In genomic region chr11:45409587-45409986, GRCh38 we compare ENCODE assay signal across 17 cellular contexts.
DNase-seq lines count a peak whose midpoint lies in the region; TF ChIP-seq lines count a peak whose summit lies in the region.
"Had no signal": no experiment of that assay in that cellular context is flagged by ENCODE, and none has a peak within 500 bp of the region (broad histone marks: within the 10 kb centered on the region; RNA-seq: fewer than 3 reads in every experiment).

No MANE protein-coding gene starts in this region.

- H3K9me3 ChIP-seq in CD4-positive, alpha-beta memory T cell (ENCODE audit: control insufficient read depth in 1 of 2, low read length in 2 of 2), result no peaks in the 10 kb centered on the region
- H3K9me3 ChIP-seq: A549 had no signal

- H3K9me3 Mint-ChIP-seq in type B pancreatic cell, result no peaks in the 10 kb centered on the region
- H3K9me3 Mint-ChIP-seq in CD4-positive, alpha-beta memory T cell, result no peaks in the 10 kb centered on the region
- no peaks in the 10 kb centered on the region for H3K9me3 Mint-ChIP-seq in activated naive CD4-positive, alpha-beta T cell treated with anti-CD3 and anti-CD28 coated beads, Interleukin-2, amount 10 ng/mL, durations not matched to agents 7 days and 5 days
- H3K9me3 Mint-ChIP-seq: CD4-positive, CD25-positive, alpha-beta regulatory T cell had no signal

- POLR2A ChIA-PET in CD4-positive, alpha-beta memory T cell (lab: Charles Lee; ENCODE audit: partially characterized antibody), result no interaction called here

- H3K27ac ChIP-seq in CD4-positive, alpha-beta memory T cell (ENCODE audit: low read depth, low read length), result no peak overlapping the region
- H3K27ac ChIP-seq: A549, SK-N-MC had no signal

- peak overlapping the region; percentile 48 for H3K27ac Mint-ChIP-seq in type B pancreatic cell
- no peak overlapping the region for H3K27ac Mint-ChIP-seq in CD4-positive, alpha-beta memory T cell
- no peak overlapping the region for H3K27ac Mint-ChIP-seq in activated naive CD4-positive, alpha-beta T cell treated with anti-CD3 and anti-CD28 coated beads, Interleukin-2, amount 10 ng/mL, durations not matched to agents 7 days and 5 days
- H3K27ac Mint-ChIP-seq: CD4-positive, CD25-positive, alpha-beta regulatory T cell had no signal

- peaks cover 26% of the 10 kb centered on the region for H3K27me3 Mint-ChIP-seq in type B pancreatic cell
- H3K27me3 Mint-ChIP-seq in CD4-positive, alpha-beta memory T cell, result peaks cover 22 to 31% of the 10 kb centered on the region in 2 donors
- peaks cover 63% of the 10 kb centered on the region for H3K27me3 Mint-ChIP-seq in activated naive CD4-positive, alpha-beta T cell treated with anti-CD3 and anti-CD28 coated beads, Interleukin-2, amount 10 ng/mL, durations not matched to agents 7 days and 5 days

- H3K36me3 Mint-ChIP-seq in type B pancreatic cell, result no peaks in the 10 kb centered on the region
- no peaks in the 10 kb centered on the region for H3K36me3 Mint-ChIP-seq in CD4-positive, alpha-beta memory T cell
- H3K36me3 Mint-ChIP-seq in activated naive CD4-positive, alpha-beta T cell treated with anti-CD3 and anti-CD28 coated beads, Interleukin-2, amount 10 ng/mL, durations not matched to agents 7 days and 5 days, result no peaks in the 10 kb centered on the region
- H3K36me3 Mint-ChIP-seq: CD4-positive, CD25-positive, alpha-beta regulatory T cell had no signal

- no peak overlapping the region for H3K4me3 Mint-ChIP-seq in type B pancreatic cell
- H3K4me3 Mint-ChIP-seq in CD4-positive, alpha-beta memory T cell, result no peak overlapping the region
- no peak overlapping the region for H3K4me3 Mint-ChIP-seq in activated naive CD4-positive, alpha-beta T cell treated with anti-CD3 and anti-CD28 coated beads, Interleukin-2, amount 10 ng/mL, durations not matched to agents 7 days and 5 days
- H3K4me3 Mint-ChIP-seq: CD4-positive, CD25-positive, alpha-beta regulatory T cell had no signal

- H3K36me3 ChIP-seq in CD4-positive, alpha-beta memory T cell (ENCODE audit: insufficient read depth, low read length), result no peaks in the 10 kb centered on the region

- peak; percentile 5 to 16 for DNase-seq in SHP77 (lab: John Stamatoyannopoulos, UW)
- DNase-seq in SHP77 treated with DMSO at 0.1 percent for 48 hours (lab: John Stamatoyannopoulos, UW), result no peak
- peak; percentile 80 for DNase-seq in NCI-H2171 treated with DMSO at 0.1 percent for 48 hours (lab: John Stamatoyannopoulos, UW)
- DNase-seq in islet precursor cell, result peak; percentile 88
- DNase-seq in type B pancreatic cell (ENCODE audit: extremely low spot score, unreplicated experiment), result no peak
- no peak for DNase-seq in CD4-positive, alpha-beta memory T cell
- DNase-seq in activated naive CD4-positive, alpha-beta T cell treated with anti-CD3 and anti-CD28 coated beads, Interleukin-2, amount 10 ng/mL, durations not matched to agents 7 days and 5 days, result no peak
- no peak for DNase-seq in HT-29 (ENCODE audit: low spot score)
- DNase-seq: CD4-positive, CD25-positive, alpha-beta regulatory T cell; DND-41; GDM1; GOT3; MM.1S; NCI-H187 treated with DMSO at 0.1 percent for 48 hours; OCI-M1 had no signal

- peaks cover 52% of the 10 kb centered on the region for H3K4me1 Mint-ChIP-seq in type B pancreatic cell (ENCODE audit: unreplicated experiment)
- peaks cover 0 to 2% (median 0%) of the 10 kb centered on the region in 4 donors for H3K4me1 Mint-ChIP-seq in CD4-positive, alpha-beta memory T cell
- H3K4me1 Mint-ChIP-seq in activated naive CD4-positive, alpha-beta T cell treated with anti-CD3 and anti-CD28 coated beads, Interleukin-2, amount 10 ng/mL, durations not matched to agents 7 days and 5 days, result no peaks in the 10 kb centered on the region
- H3K4me1 Mint-ChIP-seq: CD4-positive, CD25-positive, alpha-beta regulatory T cell had no signal

- no peaks in the 10 kb centered on the region for H3K4me1 ChIP-seq in CD4-positive, alpha-beta memory T cell (ENCODE audit: insufficient read depth, low read length)
- H3K4me1 ChIP-seq: A549 had no signal

- CTCF ChIA-PET in CD4-positive, alpha-beta memory T cell (lab: Charles Lee; ENCODE audit: partially characterized antibody), result no interaction called here
- CTCF ChIA-PET in activated naive CD4-positive, alpha-beta T cell treated with anti-CD3 and anti-CD28 coated beads, Interleukin-2, amount 10 ng/mL, durations not matched to agents 7 days and 5 days (lab: Charles Lee), result no interaction called here

- no peak for TF ChIP-seq CTCF in type B pancreatic cell (conservative IDR thresholded peaks at IDR 0.05)

- H3K27me3 ChIP-seq in CD4-positive, alpha-beta memory T cell (ENCODE audit: insufficient read depth, low read length), result no peaks in the 10 kb centered on the region

- no peak overlapping the region for H3K4me3 ChIP-seq in CD4-positive, alpha-beta memory T cell (ENCODE audit: low read length in 2 of 2)
- H3K4me3 ChIP-seq: A549, SK-N-MC had no signal

- intact Hi-C loops in CD4-positive, alpha-beta memory T cell (cut with micrococcal nuclease), result no loop called here

Comparison
In these comparisons a context has a peak if more than half of its experiments do, and no peak if none do; other contexts are left out.
1. DNase-seq: peak in SHP77 (2 of 2), NCI-H2171 treated with DMSO at 0.1 percent for 48 hours (single experiment) and islet precursor cell (single experiment); none in SHP77 treated with DMSO at 0.1 percent for 48 hours (single experiment), type B pancreatic cell (single experiment), CD4-positive, alpha-beta memory T cell (0 of 5), activated naive CD4-positive, alpha-beta T cell treated with anti-CD3 and anti-CD28 coated beads, Interleukin-2, amount 10 ng/mL, durations not matched to agents 7 days and 5 days (single experiment) and HT-29 (single experiment).